Comparison of ENCODE assay signal across 8 cellular contexts in the genomic region with DNA sequence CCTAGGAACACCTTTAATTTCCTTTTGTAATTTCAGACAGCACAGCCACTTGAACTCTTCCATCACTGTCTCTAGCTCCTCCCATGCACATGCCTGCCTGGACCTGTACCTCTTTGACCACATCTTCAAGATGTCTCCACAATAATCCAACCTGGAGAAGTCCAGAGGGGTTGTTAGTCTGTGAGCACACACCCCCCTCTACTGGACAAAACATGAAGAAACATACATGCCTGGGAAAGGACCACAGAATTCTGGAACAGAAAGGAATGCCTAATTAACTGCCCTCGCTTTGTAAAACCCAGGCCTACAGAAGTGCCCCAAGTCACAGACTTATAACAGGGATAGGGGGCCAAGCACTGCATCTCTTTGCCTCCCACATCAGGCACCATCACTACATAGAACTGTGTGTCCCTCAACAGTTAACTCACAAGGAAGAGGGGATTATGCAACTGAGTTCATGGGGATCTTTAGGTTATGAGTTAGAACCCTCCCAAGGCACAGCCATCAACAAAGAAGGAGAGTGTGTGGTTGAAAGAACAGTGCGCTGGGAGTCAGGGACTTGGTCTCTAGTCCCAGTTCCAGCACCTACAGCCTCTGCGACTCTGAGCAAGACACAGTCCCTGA.
DNase-seq lines count a peak whose midpoint lies in the region; ATAC-seq and TF ChIP-seq lines count a peak whose summit lies in the region.

No MANE protein-coding gene starts in this region.

- peaks cover 6% of the 10 kb centered on the region; the same call in 1 of the 2 replicates for H3K4me1 ChIP-seq in OCI-LY3 (ENCODE audit: low read length)

- H3K4me3 ChIP-seq in OCI-LY3 (ENCODE audit: low read length): no peak overlapping the region

- H3K4me2 ChIP-seq in OCI-LY3 (ENCODE audit: low read length): no peak overlapping the region

- ATAC-seq in HG02938 (IDR thresholded peaks at IDR 0.05; ENCODE audit: unreplicated experiment) (no peak), GM18909 (IDR thresholded peaks at IDR 0.05; ENCODE audit: poor library complexity, unreplicated experiment) (no peak)

- H3K9ac ChIP-seq in OCI-LY3 (ENCODE audit: low read length): no peak overlapping the region

- H3K36me3 ChIP-seq in OCI-LY3 (replicated peaks; ENCODE audit: low read depth, low read length): no peaks in the 10 kb centered on the region

- DNase-seq in COLO668 (lab: John Stamatoyannopoulos, UW; ENCODE audit: unreplicated experiment) (peak; percentile 46), HCEC 1CT (peak; percentile 66), dermis microvascular lymphatic vessel endothelial cell (ENCODE audit: low read depth in 2 of 2) (peak; percentile 10 to 60), mucosa of gallbladder (ENCODE audit: low spot score) (peak; percentile 24), globus pallidus (ENCODE audit: low spot score) (no peak)

- TF ChIP-seq CTCF in OCI-LY3 (IDR thresholded peaks at IDR 0.05; ENCODE audit: low read depth, low read length): peak; percentile 70

- H3K27ac ChIP-seq in OCI-LY3 (ENCODE audit: low read length): no peak overlapping the region

- no peak overlapping the region for H2AFZ ChIP-seq in OCI-LY3 (ENCODE audit: low read depth, low read length)

- no peaks in the 10 kb centered on the region for H4K20me1 ChIP-seq in OCI-LY3 (ENCODE audit: insufficient read depth, low read length)

- H3K9me3 ChIP-seq in OCI-LY3 (ENCODE audit: insufficient read depth, low read length): no peaks in the 10 kb centered on the region

- H3K27me3 ChIP-seq in OCI-LY3 (ENCODE audit: low read depth, low read length): peaks cover 36% of the 10 kb centered on the region

- H3K79me2 ChIP-seq in OCI-LY3 (ENCODE audit: low read length): no peaks in the 10 kb centered on the region
